Comparison of ENCODE assay signal across 8 cellular contexts in the genomic region with DNA sequence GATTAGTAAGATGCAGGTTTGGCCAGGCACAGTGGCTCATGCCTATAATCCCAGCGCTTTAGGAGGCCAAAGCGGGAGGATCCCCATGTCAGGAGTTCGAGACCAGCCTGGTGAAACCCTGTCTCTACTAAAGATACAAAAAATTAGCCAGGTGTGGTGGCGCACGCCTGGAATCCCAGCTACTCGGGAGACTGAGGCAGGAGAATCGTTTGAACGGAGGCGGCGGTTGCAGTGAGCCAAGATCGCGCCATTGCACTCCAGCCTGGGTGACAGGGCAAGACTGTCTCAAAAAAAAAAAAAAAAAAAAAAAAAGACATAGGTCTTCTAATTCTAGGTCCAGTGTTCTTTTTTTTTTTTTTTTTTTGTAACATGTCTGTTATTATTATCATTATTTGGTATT. TPM values are rescaled to one million over a fixed set of nuclear protein-coding genes. Genes with fewer than 3 reads are reported as not detected.
"Had no signal": no experiment of that assay in that cellular context is flagged by ENCODE, and none has a peak within 500 bp of the region (broad histone marks: within the 10 kb centered on the region; RNA-seq: fewer than 3 reads in every experiment).

No MANE protein-coding gene starts in this region.

RNA-seq across cellular contexts. Expression of a gene that starts 52.1 kb away (rescaled TPM):
- total RNA-seq: naive thymus-derived CD8-positive, alpha-beta T cell; pancreas; progenitor cell of endocrine pancreas; right atrium auricular region; sigmoid colon; skeletal muscle tissue; smooth muscle cell had no signal
- polyA plus RNA-seq: pancreas, psoas muscle, smooth muscle cell had no signal
